ENCODE assay signal across 17 cellular contexts in genomic region chr2:150872919-150873772, GRCh38.
DNase-seq lines count a peak whose midpoint lies in the region; ATAC-seq and TF ChIP-seq lines count a peak whose summit lies in the region.
"Had no signal": no experiment of that assay in that cellular context is flagged by ENCODE, and none has a peak within 500 bp of the region (broad histone marks: within the 10 kb centered on the region; RNA-seq: fewer than 3 reads in every experiment).

No MANE protein-coding gene starts in this region.

- H3K9me3 ChIP-seq in HUES64 (ENCODE audit: insufficient read depth, low read depth, low read length), result peaks cover 7% of the 10 kb centered on the region
- H3K9me3 ChIP-seq: tibial nerve had no signal

- H3K27ac Mint-ChIP-seq in natural killer cell treated with Interleukin-12 subunit alpha and Interleukin-12 subunit beta and Interleukin-15 and Interleukin-18, amount 100 ng/mL, for 72 hours, result no peak overlapping the region
- H3K27ac Mint-ChIP-seq: activated naive CD4-positive, alpha-beta T cell treated with anti-CD3 and anti-CD28 coated beads, Interleukin-2, amount 50 U/mL, for 24 hours had no signal

- H3K4me1 ChIP-seq in HUES64 (ENCODE audit: insufficient read depth, low read length) (peaks cover 61% of the 10 kb centered on the region), foreskin keratinocyte (no peaks in the 10 kb centered on the region)

- H3K9me3 Mint-ChIP-seq in natural killer cell treated with Interleukin-12 subunit alpha and Interleukin-12 subunit beta and Interleukin-15 and Interleukin-18, amount 100 ng/mL, for 72 hours, result peaks cover 4% of the 10 kb centered on the region
- H3K9me3 Mint-ChIP-seq: activated naive CD4-positive, alpha-beta T cell treated with anti-CD3 and anti-CD28 coated beads, Interleukin-2, amount 50 U/mL, for 24 hours had no signal

- H3K27me3 ChIP-seq in HUES64 (ENCODE audit: insufficient read depth, low read length) (no peaks in the 10 kb centered on the region), foreskin keratinocyte (no peaks in the 10 kb centered on the region)
- H3K27me3 ChIP-seq: tibial nerve had no signal

- H3K36me3 ChIP-seq in HUES64 (ENCODE audit: insufficient read depth, low read length), result peaks cover 3% of the 10 kb centered on the region; the same call in 1 of the 2 replicates
- H3K36me3 ChIP-seq: tibial nerve had no signal

- WGBS in HUES64, result 35% methylated on average over 7 of the region's 8 CpGs

- H3K4me3 ChIP-seq in AG09309 (ENCODE audit: control insufficient read depth, low read depth, low read length) (no peak overlapping the region), HUES64 (ENCODE audit: low read length) (no peak overlapping the region)
- H3K4me3 ChIP-seq: lung, tibial nerve had no signal

- H3K27me3 Mint-ChIP-seq in natural killer cell treated with Interleukin-12 subunit alpha and Interleukin-12 subunit beta and Interleukin-15 and Interleukin-18, amount 100 ng/mL, for 72 hours, result no peaks in the 10 kb centered on the region
- H3K27me3 Mint-ChIP-seq: activated naive CD4-positive, alpha-beta T cell treated with anti-CD3 and anti-CD28 coated beads, Interleukin-2, amount 50 U/mL, for 24 hours had no signal

- no peaks in the 10 kb centered on the region for H3K36me3 Mint-ChIP-seq in natural killer cell treated with Interleukin-12 subunit alpha and Interleukin-12 subunit beta and Interleukin-15 and Interleukin-18, amount 100 ng/mL, for 72 hours
- H3K36me3 Mint-ChIP-seq: activated naive CD4-positive, alpha-beta T cell treated with anti-CD3 and anti-CD28 coated beads, Interleukin-2, amount 50 U/mL, for 24 hours had no signal

- H3K27ac ChIP-seq in HUES64 (ENCODE audit: low read depth, low read length), result peak overlapping the region; percentile 61
- H3K27ac ChIP-seq in foreskin keratinocyte, result no peak overlapping the region
- H3K27ac ChIP-seq: tibial nerve had no signal

- DNase-seq in AG09309 (ENCODE audit: low read depth) (peak; percentile 24), astrocyte of the hippocampus (ENCODE audit: low read depth, low spot score) (peak; percentile 21), myocyte (ENCODE audit: low read depth) (peak; percentile 20), nucleus accumbens (lab: John Stamatoyannopoulos, UW) (no peak), OCI-M1 (lab: John Stamatoyannopoulos, UW) (no peak), foreskin keratinocyte (no peak)
- no peak for DNase-seq in natural killer cell treated with Interleukin-12 subunit alpha and Interleukin-12 subunit beta and Interleukin-15 and Interleukin-18, amount 100 ng/mL, for 72 hours (ENCODE audit: low spot score)
- DNase-seq: AML-193, DMS153, hypothalamus, KBM-7, NCI-H187, SIG-M5 had no signal

- H3K4me1 Mint-ChIP-seq in natural killer cell treated with Interleukin-12 subunit alpha and Interleukin-12 subunit beta and Interleukin-15 and Interleukin-18, amount 100 ng/mL, for 72 hours (ENCODE audit: low read depth in 2 of 2), result no peaks in the 10 kb centered on the region
- H3K4me1 Mint-ChIP-seq: activated naive CD4-positive, alpha-beta T cell treated with anti-CD3 and anti-CD28 coated beads, Interleukin-2, amount 50 U/mL, for 24 hours had no signal

- no peak overlapping the region for H3K9ac ChIP-seq in HUES64 (ENCODE audit: low read depth, low read length)

- H3K4me3 Mint-ChIP-seq in natural killer cell treated with Interleukin-12 subunit alpha and Interleukin-12 subunit beta and Interleukin-15 and Interleukin-18, amount 100 ng/mL, for 72 hours, result no peak overlapping the region
- H3K4me3 Mint-ChIP-seq: activated naive CD4-positive, alpha-beta T cell treated with anti-CD3 and anti-CD28 coated beads, Interleukin-2, amount 50 U/mL, for 24 hours had no signal

- no peak for ATAC-seq in natural killer cell treated with Interleukin-12 subunit alpha and Interleukin-12 subunit beta and Interleukin-15 and Interleukin-18, amount 100 ng/mL, for 72 hours
- no peak for ATAC-seq in foreskin keratinocyte

- TF ChIP-seq CTCF in AG09309 (IDR thresholded peaks at IDR 0.05; ENCODE audit: control insufficient read depth, insufficient read depth, low read depth, low read length, missing control alignments) (no peak), foreskin keratinocyte (conservative IDR thresholded peaks at IDR 0.05) (no peak)

Comparison
In these comparisons a context has a peak if more than half of its experiments do, and no peak if none do; other contexts are left out.
1. DNase-seq: peak in AG09309 (single experiment), astrocyte of the hippocampus (single experiment) and myocyte (single experiment); none in nucleus accumbens (0 of 56), OCI-M1 (single experiment), natural killer cell treated with Interleukin-12 subunit alpha and Interleukin-12 subunit beta and Interleukin-15 and Interleukin-18, amount 100 ng/mL, for 72 hours (single experiment) and foreskin keratinocyte (0 of 2).